20 cellular contexts compared by ENCODE assay signal in genomic region chrX:71609095-71609750, GRCh38. TPM values are rescaled to one million over a fixed set of nuclear protein-coding genes. Genes with fewer than 3 reads are reported as not detected.
A peak's percentile ranks its signal among the peaks of the same experiment; 100 is the strongest.
DNase-seq lines count a peak whose midpoint lies in the region; ATAC-seq lines count a peak whose summit lies in the region.
"Had no signal": no experiment of that assay in that cellular context is flagged by ENCODE, and none has a peak within 500 bp of the region (broad histone marks: within the 10 kb centered on the region; RNA-seq: fewer than 3 reads in every experiment).

No MANE protein-coding gene starts in this region.

- peaks cover 44% of the 10 kb centered on the region for H3K4me1 Mint-ChIP-seq in activated T-cell treated with anti-CD3 and anti-CD28 coated beads, Interleukin-2, amount 50 U/mL, for 72 hours (ENCODE audit: low read depth)
- peaks cover 17% of the 10 kb centered on the region for H3K4me1 Mint-ChIP-seq in activated T-helper 17 cell treated with anti-CD3 and anti-CD28 coated beads, Interleukin-2, amount 50 U/mL, for 72 hours
- H3K4me1 Mint-ChIP-seq in naive thymus-derived CD4-positive, alpha-beta T cell: peaks cover 13 to 66% (median 44%) of the 10 kb centered on the region in 7 donors

- H3K9me3 Mint-ChIP-seq in activated T-cell treated with anti-CD3 and anti-CD28 coated beads, Interleukin-2, amount 50 U/mL, for 72 hours: peaks cover 0 to 1% of the 10 kb centered on the region in 2 donors
- H3K9me3 Mint-ChIP-seq in activated T-helper 17 cell treated with anti-CD3 and anti-CD28 coated beads, Interleukin-2, amount 50 U/mL, for 72 hours: no peaks in the 10 kb centered on the region
- H3K9me3 Mint-ChIP-seq in naive thymus-derived CD4-positive, alpha-beta T cell: no peaks in the 10 kb centered on the region
- H3K9me3 Mint-ChIP-seq: IgD-negative memory B cell had no signal

- H3K4me3 ChIP-seq in naive thymus-derived CD4-positive, alpha-beta T cell (ENCODE audit: low read length): no peak overlapping the region
- H3K4me3 ChIP-seq: coronary artery, stomach had no signal

- H3K36me3 ChIP-seq in naive thymus-derived CD4-positive, alpha-beta T cell (ENCODE audit: control insufficient read depth in 2 of 3, insufficient read depth in 3 of 3, low read length in 3 of 3): peaks cover 0 to 53% (median 8%) of the 10 kb centered on the region in 3 experiments

- no peaks in the 10 kb centered on the region for H3K27me3 ChIP-seq in naive thymus-derived CD4-positive, alpha-beta T cell (ENCODE audit: control insufficient read depth in 2 of 2, insufficient read depth in 2 of 2, low read length in 2 of 2)
- H3K27me3 ChIP-seq: foreskin keratinocyte, stomach had no signal

- CTCF ChIA-PET in naive thymus-derived CD4-positive, alpha-beta T cell (lab: Charles Lee): interaction anchor here (0.9 to 1.5 kb wide), 2 partner anchors 40 to 42 kb away, joined by 4 to 6 read pairs; no protein-coding TSS in a partner anchor

- peaks cover 22 to 43% of the 10 kb centered on the region in 2 donors for H3K36me3 Mint-ChIP-seq in activated T-cell treated with anti-CD3 and anti-CD28 coated beads, Interleukin-2, amount 50 U/mL, for 72 hours (ENCODE audit: insufficient read depth in 2 of 2)
- peaks cover 96% of the 10 kb centered on the region for H3K36me3 Mint-ChIP-seq in activated T-helper 17 cell treated with anti-CD3 and anti-CD28 coated beads, Interleukin-2, amount 50 U/mL, for 72 hours (ENCODE audit: low read depth)
- peaks cover 0 to 54% (median 28%) of the 10 kb centered on the region in 5 donors for H3K36me3 Mint-ChIP-seq in naive thymus-derived CD4-positive, alpha-beta T cell

- POLR2A ChIA-PET in naive thymus-derived CD4-positive, alpha-beta T cell (lab: Charles Lee): interaction anchor here (0.9 to 3.0 kb wide), 2 partner anchors 9 to 81 kb away, joined by 3 to 7 read pairs; partner anchors contain the start of gene CXCR3

- H3K27ac Mint-ChIP-seq in activated T-cell treated with anti-CD3 and anti-CD28 coated beads, Interleukin-2, amount 50 U/mL, for 72 hours: peak overlapping the region; percentile 79
- peak overlapping the region; percentile 87 for H3K27ac Mint-ChIP-seq in activated T-helper 17 cell treated with anti-CD3 and anti-CD28 coated beads, Interleukin-2, amount 50 U/mL, for 72 hours
- peak overlapping the region; percentile 6 to 91 (median 74) for H3K27ac Mint-ChIP-seq in naive thymus-derived CD4-positive, alpha-beta T cell

- H3K4me3 Mint-ChIP-seq in activated T-cell treated with anti-CD3 and anti-CD28 coated beads, Interleukin-2, amount 50 U/mL, for 72 hours: no peak overlapping the region
- no peak overlapping the region for H3K4me3 Mint-ChIP-seq in activated T-helper 17 cell treated with anti-CD3 and anti-CD28 coated beads, Interleukin-2, amount 50 U/mL, for 72 hours
- peak overlapping the region in 3 of 10 donors; percentile 1 to 37 (median 16) for H3K4me3 Mint-ChIP-seq in naive thymus-derived CD4-positive, alpha-beta T cell
- H3K4me3 Mint-ChIP-seq: IgD-negative memory B cell had no signal

- intact Hi-C loops in naive thymus-derived CD4-positive, alpha-beta T cell (cut with micrococcal nuclease): loop anchor here (1.0 kb wide), 3 partner anchors 9 to 43 kb away; partner anchors contain the start of gene CXCR3 (in 2 of the 2)

- ATAC-seq in activated T-cell treated with anti-CD3 and anti-CD28 coated beads, Interleukin-2, amount 50 U/mL, for 72 hours (replicated peaks in 1 of 2): no peak
- ATAC-seq in HG03159 (IDR thresholded peaks at IDR 0.05; ENCODE audit: unreplicated experiment) (peak; percentile 61), GM18873 (IDR thresholded peaks at IDR 0.05; ENCODE audit: low FRiP score, unreplicated experiment) (no peak), HG02588 (IDR thresholded peaks at IDR 0.05; ENCODE audit: unreplicated experiment) (no peak)
- ATAC-seq in activated T-helper 17 cell treated with anti-CD3 and anti-CD28 coated beads, Interleukin-2, amount 50 U/mL, for 72 hours (replicated peaks): peak; percentile 31
- peak; percentile 37 for ATAC-seq in naive thymus-derived CD4-positive, alpha-beta T cell
- ATAC-seq: foreskin keratinocyte had no signal

- peaks cover 32 to 42% of the 10 kb centered on the region in 2 donors for H3K4me1 ChIP-seq in naive thymus-derived CD4-positive, alpha-beta T cell (ENCODE audit: control insufficient read depth in 2 of 2, insufficient read depth in 2 of 2, low read length in 2 of 2)
- H3K4me1 ChIP-seq: Caco-2, foreskin keratinocyte, stomach had no signal

- no peak for DNase-seq in activated T-cell treated with anti-CD3 and anti-CD28 coated beads, Interleukin-2, amount 50 U/mL, for 72 hours
- DNase-seq in activated T-cell treated with anti-CD3 and anti-CD28 coated beads, Interleukin-2, amount 50 U/mL, for 1 hour: no peak
- peak in 4 of 9 donors; percentile 12 to 29 (median 18) for DNase-seq in naive thymus-derived CD4-positive, alpha-beta T cell
- DNase-seq in SIG-M5 treated with dmso at 0.1 percent for 504 hours (lab: John Stamatoyannopoulos, UW; ENCODE audit: unreplicated experiment): no peak
- DNase-seq: ACHN, Caco-2, EL, foreskin keratinocyte, NCI-H2029, nucleus accumbens, Right ventricle myocardium superior, stomach had no signal

- H3K9me3 ChIP-seq in naive thymus-derived CD4-positive, alpha-beta T cell (ENCODE audit: control insufficient read depth in 2 of 3, low read length in 3 of 3): no peaks in the 10 kb centered on the region
- H3K9me3 ChIP-seq: Caco-2, stomach had no signal

- H3K27ac ChIP-seq in naive thymus-derived CD4-positive, alpha-beta T cell (ENCODE audit: low read depth, low read length): no peak overlapping the region
- H3K27ac ChIP-seq: coronary artery, foreskin keratinocyte, stomach had no signal

- no peaks in the 10 kb centered on the region for H3K27me3 Mint-ChIP-seq in activated T-cell treated with anti-CD3 and anti-CD28 coated beads, Interleukin-2, amount 50 U/mL, for 72 hours (ENCODE audit: low read depth)
- H3K27me3 Mint-ChIP-seq in activated T-helper 17 cell treated with anti-CD3 and anti-CD28 coated beads, Interleukin-2, amount 50 U/mL, for 72 hours: no peaks in the 10 kb centered on the region
- H3K27me3 Mint-ChIP-seq in naive thymus-derived CD4-positive, alpha-beta T cell: no peaks in the 10 kb centered on the region

RNA-seq across cellular contexts. Expression of gene CXCR3, which starts 9.1 kb away (rescaled TPM):
- 10 to 100 TPM in 1 of 2 donors, 1 to 10 TPM in 1; 8.8 to 14.6 TPM for total RNA-seq in activated T-cell treated with anti-CD3 and anti-CD28 coated beads, Interleukin-2, amount 50 U/mL, for 72 hours
- total RNA-seq in activated T-helper 17 cell treated with anti-CD3 and anti-CD28 coated beads, Interleukin-2, amount 50 U/mL, for 72 hours: 1 to 10 TPM; 4.5 to 9.9 TPM
- 10 to 100 TPM in 1 of 5 experiments, 1 to 10 TPM in 4; 1.1 to 70.5 (median 1.5) TPM for total RNA-seq in naive thymus-derived CD4-positive, alpha-beta T cell
- 1 to 10 TPM in 1 of 2 donors, under 1 TPM in 1; 0.84 to 1.5 TPM for polyA plus RNA-seq in naive thymus-derived CD4-positive, alpha-beta T cell
- total RNA-seq: Caco-2, foreskin keratinocyte, H4, NCI-H460, stomach had no signal
- polyA plus RNA-seq: foreskin keratinocyte had no signal

RNA-seq across cellular contexts. Expression of gene GCNA, which starts 31.0 kb away (rescaled TPM):
- 1 to 10 TPM; 6.9 to 8.4 TPM for total RNA-seq in activated T-cell treated with anti-CD3 and anti-CD28 coated beads, Interleukin-2, amount 50 U/mL, for 72 hours
- 10 to 100 TPM in 1 of 2 donors, 1 to 10 TPM in 1; 4.9 to 10.7 TPM for total RNA-seq in activated T-helper 17 cell treated with anti-CD3 and anti-CD28 coated beads, Interleukin-2, amount 50 U/mL, for 72 hours
- total RNA-seq in naive thymus-derived CD4-positive, alpha-beta T cell: 10 to 100 TPM in 2 of 5 experiments, 1 to 10 TPM in 3; 2.5 to 14.7 (median 6.4) TPM
- under 1 TPM; 0.08 to 0.84 TPM for polyA plus RNA-seq in naive thymus-derived CD4-positive, alpha-beta T cell

Comparison
In these comparisons a context has a peak if more than half of its experiments do, and no peak if none do; other contexts are left out.
1. ATAC-seq: peak in HG03159 (single experiment), activated T-helper 17 cell treated with anti-CD3 and anti-CD28 coated beads, Interleukin-2, amount 50 U/mL, for 72 hours (single experiment) and naive thymus-derived CD4-positive, alpha-beta T cell (single experiment); none in activated T-cell treated with anti-CD3 and anti-CD28 coated beads, Interleukin-2, amount 50 U/mL, for 72 hours (0 of 2), GM18873 (single experiment) and HG02588 (single experiment).
2. Peak in every context shown above with its lines, with median percentiles within 50 percentile points of each other: H3K27ac Mint-ChIP-seq.